Comparison of ENCODE assay signal across 33 cellular contexts in the genomic region with DNA sequence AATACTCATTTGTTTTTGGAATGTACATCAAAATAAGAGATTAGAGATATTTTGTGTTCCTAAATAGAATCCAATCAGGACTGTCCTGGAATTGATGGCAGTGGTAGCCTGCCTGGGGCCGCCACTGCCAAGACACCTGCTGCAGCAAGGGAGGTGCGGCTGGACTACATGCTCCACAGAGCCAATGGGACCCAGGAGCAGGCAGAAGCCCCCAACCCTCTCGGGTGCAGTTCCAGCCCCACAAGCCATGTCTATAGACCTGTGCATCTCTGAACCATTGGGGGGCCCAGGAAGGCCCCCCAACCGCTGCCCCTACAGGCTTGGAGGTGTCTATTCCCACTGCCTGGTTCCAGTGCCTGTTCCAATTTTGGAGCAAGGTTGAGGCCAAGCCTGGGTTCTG.
A peak's percentile ranks its signal among the peaks of the same experiment; 100 is the strongest.
DNase-seq lines count a peak whose midpoint lies in the region; ATAC-seq and TF ChIP-seq lines count a peak whose summit lies in the region.
"Had no signal": no experiment of that assay in that cellular context is flagged by ENCODE, and none has a peak within 500 bp of the region (broad histone marks: within the 10 kb centered on the region; RNA-seq: fewer than 3 reads in every experiment).

No MANE protein-coding gene starts in this region.

- WGBS in heart right ventricle, 2 donors = 62 to 69% methylated on average over 4 of the region's 4 CpGs
- WGBS in neuronal stem cell (ENCODE audit: extremely low coverage in 2 of 2, insufficient read length in 2 of 2, insufficient replicate concordance in 1 of 2), 2 donors = no CpG with 5 or more reads among the region's 4 CpGs
- WGBS in aorta, 2 donors = 83 to 91% methylated on average over 4 of the region's 4 CpGs

- DNase-seq in Right ventricle myocardium inferior (ENCODE audit: missing footprints) (peak; percentile 51), heart right ventricle (no peak), neuronal stem cell (ENCODE audit: low spot score) (no peak), aorta (no peak), osteocyte (ENCODE audit: extremely low spot score, unreplicated experiment) (no peak)
- DNase-seq: 8988T; ACHN; AML-193; BE2C; C1 segment of cervical spinal cord; Caco-2; Calu3; CD4-positive, alpha-beta memory T cell; CD4-positive, alpha-beta T cell; CD4-positive, CD25-positive, alpha-beta regulatory T cell; CD8-positive, alpha-beta memory T cell; CD8-positive, alpha-beta T cell; COR-L47; DMS 273 treated with DMSO at 0.1 percent for 48 hours; DMS153; DMS53; DMS79; DMS79 treated with DMSO at 0.1 percent for 48 hours; DND-41; EL had no signal

- H2AFZ ChIP-seq in neuronal stem cell (ENCODE audit: low read length) = no peak overlapping the region

- no peak overlapping the region for H3K4ac ChIP-seq in neuronal stem cell (ENCODE audit: low read length)

- H4K8ac ChIP-seq in neuronal stem cell (ENCODE audit: low read depth, low read length) = no peak overlapping the region

- H3K79me1 ChIP-seq in neuronal stem cell (ENCODE audit: low read depth, low read length) = no peaks in the 10 kb centered on the region

- no peak overlapping the region for H2BK5ac ChIP-seq in neuronal stem cell (ENCODE audit: low read length)

- H3K27ac Mint-ChIP-seq in osteocyte (ENCODE audit: unreplicated experiment) = no peak overlapping the region
- H3K27ac Mint-ChIP-seq: B cell; CD14-positive monocyte; CD4-positive, alpha-beta memory T cell; CD4-positive, alpha-beta T cell; CD4-positive, CD25-positive, alpha-beta regulatory T cell; CD8-positive, alpha-beta memory T cell; CD8-positive, alpha-beta T cell had no signal

- H3K9me3 ChIP-seq in heart right ventricle = peaks cover 0 to 4% (median 0%) of the 10 kb centered on the region in 11 donors
- peaks cover 4% of the 10 kb centered on the region in 2 donors for H3K9me3 ChIP-seq in neuronal stem cell (replicated peaks in 1 of 2; ENCODE audit: control insufficient read depth in 2 of 2, insufficient read depth in 1 of 2, low read depth in 1 of 2, low read length in 2 of 2)
- H3K9me3 ChIP-seq in aorta (ENCODE audit: control insufficient read depth, low read length) = peaks cover 2% of the 10 kb centered on the region
- H3K9me3 ChIP-seq: A549, BE2C, Caco-2 had no signal

- no peaks in the 10 kb centered on the region for H3K4me1 ChIP-seq in heart right ventricle
- peaks cover 0 to 1% of the 10 kb centered on the region in 2 donors for H3K4me1 ChIP-seq in neuronal stem cell (ENCODE audit: control insufficient read depth in 2 of 2, insufficient read depth in 1 of 2, low read depth in 1 of 2, low read length in 2 of 2)
- no peaks in the 10 kb centered on the region for H3K4me1 ChIP-seq in aorta (ENCODE audit: control insufficient read depth in 1 of 2, insufficient read depth in 2 of 2, low read length in 2 of 2)
- H3K4me1 ChIP-seq: A549; BE2C; BLaER1; BLaER1 treated with 17β-estradiol and CSF1 and Interleukin-3, amounts not matched to agents 10 nM and 100 nM; Caco-2 had no signal

- no peaks in the 10 kb centered on the region for H3K4me1 Mint-ChIP-seq in osteocyte (ENCODE audit: unreplicated experiment)
- H3K4me1 Mint-ChIP-seq: B cell; CD14-positive monocyte; CD4-positive, alpha-beta memory T cell; CD4-positive, CD25-positive, alpha-beta regulatory T cell; CD8-positive, alpha-beta memory T cell had no signal

- no peak overlapping the region for H2AK5ac ChIP-seq in neuronal stem cell (ENCODE audit: low read depth, low read length)

- H3K4me3 ChIP-seq in heart right ventricle (no peak overlapping the region), neuronal stem cell (ENCODE audit: low read length in 2 of 2) (no peak overlapping the region), aorta (ENCODE audit: low read length in 2 of 2) (no peak overlapping the region)
- H3K4me3 ChIP-seq: A549; BLaER1; BLaER1 treated with 17β-estradiol and CSF1 and Interleukin-3, amounts not matched to agents 10 nM and 100 nM had no signal

- no peak overlapping the region for H3K14ac ChIP-seq in neuronal stem cell (ENCODE audit: low read length)

- no peak overlapping the region for H3K4me2 ChIP-seq in neuronal stem cell (ENCODE audit: insufficient read depth, low read length, poor library complexity, severe bottlenecking)
- H3K4me2 ChIP-seq: A549; BLaER1; BLaER1 treated with 17β-estradiol and CSF1 and Interleukin-3, amounts not matched to agents 10 nM and 100 nM had no signal

- no peak overlapping the region for H2BK12ac ChIP-seq in neuronal stem cell (ENCODE audit: low read length)

- peak overlapping the region; percentile 38 for H4K91ac ChIP-seq in neuronal stem cell (ENCODE audit: low read depth, low read length, poor library complexity)

- no peak overlapping the region for H3K4me3 Mint-ChIP-seq in osteocyte (ENCODE audit: unreplicated experiment)
- H3K4me3 Mint-ChIP-seq: B cell; CD14-positive monocyte; CD4-positive, alpha-beta memory T cell; CD4-positive, alpha-beta T cell; CD4-positive, CD25-positive, alpha-beta regulatory T cell; CD8-positive, alpha-beta memory T cell; CD8-positive, alpha-beta T cell had no signal

- no peak overlapping the region for H2BK120ac ChIP-seq in neuronal stem cell (ENCODE audit: low read depth, low read length)

- peak overlapping the region; percentile 85 for H3K18ac ChIP-seq in neuronal stem cell (ENCODE audit: low read length)

- H3K23ac ChIP-seq in neuronal stem cell (ENCODE audit: low read depth, low read length, poor library complexity) = no peak overlapping the region

- no peak overlapping the region for H3K9ac ChIP-seq in neuronal stem cell (ENCODE audit: low read depth, low read length, poor library complexity)
- H3K9ac ChIP-seq: BLaER1; BLaER1 treated with 17β-estradiol and CSF1 and Interleukin-3, amounts not matched to agents 10 nM and 100 nM had no signal

- TF ChIP-seq CTCF in heart right ventricle (IDR thresholded peaks at IDR 0.05) (no peak), osteocyte (IDR thresholded peaks at IDR 0.05) (no peak)

- H2BK15ac ChIP-seq in neuronal stem cell (ENCODE audit: low read length) = no peak overlapping the region

- no peaks in the 10 kb centered on the region for H3K9me3 Mint-ChIP-seq in osteocyte (ENCODE audit: unreplicated experiment)
- H3K9me3 Mint-ChIP-seq: CD4-positive, alpha-beta T cell had no signal

- H3K27me3 Mint-ChIP-seq in osteocyte (ENCODE audit: unreplicated experiment) = no peaks in the 10 kb centered on the region
- H3K27me3 Mint-ChIP-seq: B cell; CD4-positive, alpha-beta memory T cell; CD4-positive, alpha-beta T cell; CD4-positive, CD25-positive, alpha-beta regulatory T cell; CD8-positive, alpha-beta memory T cell had no signal

- no peaks in the 10 kb centered on the region for H3K36me3 Mint-ChIP-seq in osteocyte (ENCODE audit: unreplicated experiment)
- H3K36me3 Mint-ChIP-seq: CD14-positive monocyte; CD4-positive, alpha-beta memory T cell; CD4-positive, CD25-positive, alpha-beta regulatory T cell; CD8-positive, alpha-beta memory T cell; CD8-positive, alpha-beta T cell had no signal

- H3K36me3 ChIP-seq in heart right ventricle = no peaks in the 10 kb centered on the region
- H3K36me3 ChIP-seq in neuronal stem cell (replicated peaks in 1 of 2; ENCODE audit: control insufficient read depth in 2 of 2, insufficient read depth in 2 of 2, low read length in 2 of 2) = no peaks in the 10 kb centered on the region
- no peaks in the 10 kb centered on the region for H3K36me3 ChIP-seq in aorta (ENCODE audit: control insufficient read depth in 1 of 2, insufficient read depth in 2 of 2, low read length in 1 of 2)
- H3K36me3 ChIP-seq: BE2C; BLaER1; BLaER1 treated with 17β-estradiol and CSF1 and Interleukin-3, amounts not matched to agents 10 nM and 100 nM had no signal

- H3K27ac ChIP-seq in heart right ventricle (no peak overlapping the region), neuronal stem cell (replicated peaks; ENCODE audit: low read length) (no peak overlapping the region), aorta (ENCODE audit: low read depth in 1 of 2, low read length in 2 of 2) (no peak overlapping the region)
- H3K27ac ChIP-seq: 22Rv1; A549; BLaER1; BLaER1 treated with 17β-estradiol and CSF1 and Interleukin-3, amounts not matched to agents 10 nM and 100 nM; C4-2B had no signal

- intact Hi-C loops in Right ventricle myocardium inferior (cut with DNase I) = no loop called here
- intact Hi-C loops in heart right ventricle (cut with DNase I) = no loop called here
- intact Hi-C loops in aorta (cut with DNase I) = no loop called here

- H3K27me3 ChIP-seq in heart right ventricle (no peaks in the 10 kb centered on the region), neuronal stem cell (ENCODE audit: control insufficient read depth in 3 of 3, insufficient read depth in 3 of 3, low read depth in 1 of 3, low read length in 3 of 3) (no peaks in the 10 kb centered on the region), aorta (ENCODE audit: control insufficient read depth in 1 of 2, insufficient read depth in 2 of 2, low read length in 1 of 2) (no peaks in the 10 kb centered on the region)
- H3K27me3 ChIP-seq: BE2C; BLaER1; BLaER1 treated with 17β-estradiol and CSF1 and Interleukin-3, amounts not matched to agents 10 nM and 100 nM had no signal

- ATAC-seq in Right ventricle myocardium inferior = no peak
- ATAC-seq in heart right ventricle = no peak
- peak; percentile 52 for ATAC-seq in aorta (ENCODE audit: low FRiP score)
- ATAC-seq in activated CD4-positive, CD25-positive, alpha-beta regulatory T cell treated with anti-CD3 and anti-CD28 coated beads, Interleukin-2, amount 50 U/mL, for 24 hours = no peak
- ATAC-seq: A549; CD8-positive, alpha-beta T cell had no signal
